In genomic region chr2:144267209-144267608, GRCh38 we compare ENCODE assay signal across 9 cellular contexts.
DNase-seq lines count a peak whose midpoint lies in the region; ATAC-seq, FAIRE-seq and TF ChIP-seq lines count a peak whose summit lies in the region.
"Had no signal": no experiment of that assay in that cellular context is flagged by ENCODE, and none has a peak within 500 bp of the region (broad histone marks: within the 10 kb centered on the region; RNA-seq: fewer than 3 reads in every experiment).

No MANE protein-coding gene starts in this region.

- no peak overlapping the region for H3K27ac ChIP-seq in K562 (ENCODE audit: extremely low read depth, low read depth, low read length)

- intact Hi-C loops in K562 (cut with micrococcal nuclease), result no loop called here

- H3K9ac ChIP-seq in K562 (ENCODE audit: insufficient read depth in 1 of 2, low read depth in 2 of 2, low read length in 2 of 2), result no peak overlapping the region

- POLR2A ChIA-PET in K562 (lab: Yijun Ruan, JAX), result no interaction called here

- H3K27me3 Mint-ChIP-seq in HFFc6 (ENCODE audit: insufficient read depth), result no peaks in the 10 kb centered on the region

- no peak for FAIRE-seq in K562 (lab: Jason Lieb, UNC)

- H3K4me2 ChIP-seq in K562 (ENCODE audit: insufficient read depth, low read length), result no peak overlapping the region

- H3K9me1 ChIP-seq in K562 (ENCODE audit: control insufficient read depth, insufficient read depth, low read length), result no peaks in the 10 kb centered on the region

- TF ChIP-seq EP300 in K562 (IDR thresholded peaks at IDR 0.05; ENCODE audit: low read length), result no peak

- no peaks in the 10 kb centered on the region for H3K4me1 ChIP-seq in K562 (replicated peaks in 1 of 2; ENCODE audit: control insufficient read depth in 2 of 2, insufficient read depth in 2 of 2, low read length in 2 of 2)

- H3K36me3 ChIP-seq in K562 (ENCODE audit: control insufficient read depth, insufficient read depth, low read length), result no peaks in the 10 kb centered on the region

- TF ChIP-seq CTCF in K562 (IDR thresholded peaks at IDR 0.05 in 2 of 3, conservative IDR thresholded peaks at IDR 0.05 in 1 of 3; ENCODE audit: insufficient read depth in 2 of 3, low read depth in 1 of 3, low read length in 3 of 3), result no peak
- no peak for TF ChIP-seq CTCF in omental fat pad (IDR thresholded peaks at IDR 0.05)
- no peak for TF ChIP-seq CTCF in HFFc6 (IDR thresholded peaks at IDR 0.05)

- H3K4me3 Mint-ChIP-seq in HFFc6, result no peak overlapping the region

- peaks cover 1% of the 10 kb centered on the region for H3K4me1 Mint-ChIP-seq in HFFc6 (ENCODE audit: low read depth)

- in situ Hi-C loops in K562 (cut with MboI), result no loop called here

- no peaks in the 10 kb centered on the region for H3K79me2 ChIP-seq in K562 (ENCODE audit: control insufficient read depth, insufficient read depth, low read length)

- 14% methylated on average over 2 of the region's 2 CpGs for WGBS in K562 (ENCODE audit: insufficient coverage, low coverage, missing lambda C conversion rate)

- TF ChIP-seq POLR2A in K562 (conservative IDR thresholded peaks at IDR 0.05), result no peak

- H4K20me1 ChIP-seq in K562 (replicated peaks; ENCODE audit: control insufficient read depth, insufficient read depth, low read length), result no peaks in the 10 kb centered on the region

- no peaks in the 10 kb centered on the region for H3K9me3 ChIP-seq in K562 (replicated peaks; ENCODE audit: control insufficient read depth, insufficient read depth, low read depth, low read length)

- H3K9me3 Mint-ChIP-seq in HFFc6, result no peaks in the 10 kb centered on the region

- no peak overlapping the region for H3K27ac Mint-ChIP-seq in HFFc6

- H3K4me3 ChIP-seq in K562, result no peak overlapping the region

- CTCF ChIA-PET in K562 (lab: Yijun Ruan, JAX; ENCODE audit: low intra/inter-chr PET ratio), result no interaction called here

- peak overlapping the region; percentile 41; the same call in 1 of the 2 replicates for H2AFZ ChIP-seq in K562 (ENCODE audit: low read depth, low read length)

- BruUV-seq in K562 (replicated peaks; lab: Mats Ljungman, UMichigan), result no TSS peak

- TF ChIP-seq RAD21 in K562 (CRISPR knock-in tag; conservative IDR thresholded peaks at IDR 0.05 in 1 of 2, IDR thresholded peaks at IDR 0.05 in 1 of 2), result no peak

- no peaks in the 10 kb centered on the region for H3K27me3 ChIP-seq in K562 (ENCODE audit: control insufficient read depth in 2 of 2, insufficient read depth in 2 of 2, low read length in 2 of 2)

- DNase-seq in K562 (ENCODE audit: extremely low read depth in 1 of 4, low spot score in 3 of 4) (peak in 1 of 4 experiments; percentile 14), omental fat pad (ENCODE audit: low spot score) (no peak), mesenteric fat pad (ENCODE audit: low spot score) (no peak), NCI-H2227 treated with DMSO at 0.1 percent for 48 hours (lab: John Stamatoyannopoulos, UW) (no peak), HFFc6 (no peak)
- DNase-seq: mesendoderm had no signal

- ATAC-seq in GM18511 (IDR thresholded peaks at IDR 0.05; ENCODE audit: unreplicated experiment) (peak; percentile 93), GM21367 (IDR thresholded peaks at IDR 0.05; ENCODE audit: unreplicated experiment) (peak; percentile 82), HG03135 (IDR thresholded peaks at IDR 0.05; ENCODE audit: unreplicated experiment) (peak; percentile 88), K562 (peak; percentile 49; the same call in 1 of the 3 replicates), omental fat pad (ENCODE audit: low FRiP score) (no peak)

- no peaks in the 10 kb centered on the region for H3K36me3 Mint-ChIP-seq in HFFc6 (ENCODE audit: low read depth)

TF ChIP-seq in K562, 482 proteins besides CTCF, POLR2A, EP300 and RAD21:
- peak; percentile 90 for TF ChIP-seq TFE3 (CRISPR knock-in tag; IDR thresholded peaks at IDR 0.05)
- TF ChIP-seq RAD51 (IDR thresholded peaks at IDR 0.05; ENCODE audit: borderline replicate concordance, low read depth), result peak; percentile 50; the same call in 1 of the 2 replicates
- TF ChIP-seq, protein P1, sequence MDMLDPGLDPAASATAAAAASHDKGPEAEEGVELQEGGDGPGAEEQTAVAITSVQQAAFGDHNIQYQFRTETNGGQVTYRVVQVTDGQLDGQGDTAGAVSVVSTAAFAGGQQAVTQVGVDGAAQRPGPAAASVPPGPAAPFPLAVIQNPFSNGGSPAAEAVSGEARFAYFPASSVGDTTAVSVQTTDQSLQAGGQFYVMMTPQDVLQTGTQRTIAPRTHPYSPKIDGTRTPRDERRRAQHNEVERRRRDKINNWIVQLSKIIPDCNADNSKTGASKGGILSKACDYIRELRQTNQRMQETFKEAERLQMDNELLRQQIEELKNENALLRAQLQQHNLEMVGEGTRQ (CRISPR knock-in tag; IDR thresholded peaks at IDR 0.05), result peak; percentile 25; the same call in 1 of the 2 replicates
- TF ChIP-seq ESRRA (IDR thresholded peaks at IDR 0.05; ENCODE audit: borderline replicate concordance, low read depth), result 0 out of 2 replicates have a peak, but pooled peaks have one; percentile 32
- no peak for TF ChIP-seq CXXC5 (CRISPR knock-in tag; IDR thresholded peaks at IDR 0.05)
